Comparison of ENCODE assay signal across 8 cellular contexts in the genomic region with DNA sequence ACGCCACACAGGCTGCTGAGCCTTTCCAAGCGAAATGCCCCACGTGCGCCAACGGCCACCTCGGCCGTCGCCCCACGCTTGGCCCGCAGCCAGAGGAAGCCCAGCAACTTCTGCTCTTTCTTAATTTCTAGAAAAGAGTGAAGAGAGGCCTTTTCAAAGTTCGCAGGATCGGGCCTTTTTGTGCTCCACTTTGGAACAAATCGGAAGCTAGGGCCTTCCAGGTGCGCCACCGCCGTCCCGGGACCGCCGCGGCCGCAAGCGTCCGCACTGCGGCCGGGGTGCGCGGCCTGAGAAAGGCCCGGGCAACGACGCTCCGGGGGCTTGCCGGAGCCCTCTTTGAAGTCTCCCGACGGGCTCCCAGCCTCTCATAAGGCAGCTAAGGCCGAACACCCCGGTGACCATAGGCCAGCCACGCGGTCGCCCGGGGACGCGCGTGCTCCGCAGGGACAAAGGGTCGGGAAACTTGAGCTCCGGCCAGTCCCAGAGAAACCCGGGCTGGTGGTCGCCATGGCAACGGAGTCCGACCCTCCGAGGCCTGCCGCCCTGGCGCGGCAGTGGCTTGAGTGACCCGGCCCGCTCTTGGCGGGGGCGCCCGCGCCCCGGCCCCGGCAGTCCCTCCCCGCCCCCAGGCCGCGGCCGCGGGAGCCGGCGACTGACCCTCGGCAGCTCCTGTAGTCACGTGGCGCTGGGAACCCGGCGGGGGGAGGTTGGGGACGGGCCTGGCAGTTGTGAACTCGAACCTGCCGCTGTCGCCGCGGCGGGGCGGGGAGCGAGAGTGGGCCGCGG. TPM values are rescaled to one million over a fixed set of nuclear protein-coding genes. Genes with fewer than 3 reads are reported as not detected.
DNase-seq lines count a peak whose midpoint lies in the region; ATAC-seq and TF ChIP-seq lines count a peak whose summit lies in the region.

A gene (plus strand): TSS at position 725 of the 786 bp plus-strand sequence. CDS start 890 bp downstream, outside the sequence.

- H3K36me3 ChIP-seq in SJSA1 (peaks cover 44% of the 10 kb centered on the region), neural progenitor cell (no peaks in the 10 kb centered on the region), stomach smooth muscle (ENCODE audit: control insufficient read depth in 2 of 2, insufficient read depth in 2 of 2, low read length in 2 of 2) (peaks cover 3 to 11% of the 10 kb centered on the region in 2 donors)

- TF ChIP-seq CTCF in LNCaP clone FGC (IDR thresholded peaks at IDR 0.05; ENCODE audit: control insufficient read depth, extremely low read depth, insufficient read depth) (no peak), foreskin keratinocyte (conservative IDR thresholded peaks at IDR 0.05) (no peak), neural progenitor cell (IDR thresholded peaks at IDR 0.05) (no peak)

- peaks cover 33% of the 10 kb centered on the region for H3F3A ChIP-seq in neural progenitor cell (ENCODE audit: low read depth)

- H3K27me3 Mint-ChIP-seq in neural progenitor cell (ENCODE audit: insufficient read depth, low read depth): no peaks in the 10 kb centered on the region

- peak within 1 kb of the TSS; percentile 96 for H3K4me2 ChIP-seq in neural progenitor cell

- peak within 1 kb of the TSS; percentile 96 for H3K4me3 Mint-ChIP-seq in neural progenitor cell

- peaks cover 5% of the 10 kb centered on the region for H3K36me3 Mint-ChIP-seq in neural progenitor cell

- peak within 1 kb of the TSS; percentile 72 for H3K9ac ChIP-seq in neural progenitor cell
- H3K9ac ChIP-seq in stomach smooth muscle (ENCODE audit: low read length in 2 of 2): peak within 1 kb of the TSS; percentile 90 to 93

- no peaks in the 10 kb centered on the region for H3K9me3 ChIP-seq in SJSA1 (replicated peaks)
- no peaks in the 10 kb centered on the region for H3K9me3 ChIP-seq in neural progenitor cell (ENCODE audit: low read depth)
- H3K9me3 ChIP-seq in stomach smooth muscle (ENCODE audit: control insufficient read depth in 2 of 2, low read length in 2 of 2): no peaks in the 10 kb centered on the region

- ATAC-seq in GM21825 (IDR thresholded peaks at IDR 0.05; ENCODE audit: unreplicated experiment): peak; percentile 38
- ATAC-seq in foreskin keratinocyte: peak; percentile 25

- H4K20me1 ChIP-seq in neural progenitor cell (ENCODE audit: low read depth): peaks cover 5% of the 10 kb centered on the region

- H3K27ac ChIP-seq in SJSA1 (peak within 1 kb of the TSS; percentile 89), foreskin keratinocyte (peak within 1 kb of the TSS; percentile 5), neural progenitor cell (peak within 1 kb of the TSS; percentile 95), stomach smooth muscle (ENCODE audit: low read length) (peak within 1 kb of the TSS; percentile 82)

- peaks cover 57% of the 10 kb centered on the region for H3K4me1 Mint-ChIP-seq in neural progenitor cell

- no peaks in the 10 kb centered on the region for H3K27me3 ChIP-seq in SJSA1 (replicated peaks)
- peaks cover 2% of the 10 kb centered on the region for H3K27me3 ChIP-seq in foreskin keratinocyte
- no peaks in the 10 kb centered on the region for H3K27me3 ChIP-seq in neural progenitor cell
- no peaks in the 10 kb centered on the region for H3K27me3 ChIP-seq in stomach smooth muscle (ENCODE audit: control insufficient read depth in 1 of 2, insufficient read depth in 2 of 2, low read length in 2 of 2)

- DNase-seq in Daoy (ENCODE audit: low read depth) (peak; percentile 94), LNCaP clone FGC (ENCODE audit: low read depth) (no peak), SJSA1 (ENCODE audit: low read depth in 1 of 2, low spot score in 2 of 2) (peak; percentile 78 to 91), foreskin keratinocyte (no peak), neural progenitor cell (ENCODE audit: low spot score) (peak; percentile 95)
- DNase-seq in activated gamma-delta T cell treated with anti-CD3 and anti-CD28 coated beads, Interleukin-2, amount 50 U/mL, for 16 hours (ENCODE audit: low read depth): peak; percentile 68

- H3K4me3 ChIP-seq in LNCaP clone FGC (ENCODE audit: low read depth, low read length) (peak within 1 kb of the TSS; percentile 80), SJSA1 (peak within 1 kb of the TSS; percentile 93), neural progenitor cell (peak within 1 kb of the TSS; percentile 79), stomach smooth muscle (ENCODE audit: low read length in 2 of 2) (peak within 1 kb of the TSS; percentile 92 to 94)

- H2AFZ ChIP-seq in neural progenitor cell (replicated peaks): peak within 1 kb of the TSS; percentile 82

- H3K79me2 ChIP-seq in neural progenitor cell (ENCODE audit: low read depth): peaks cover 46% of the 10 kb centered on the region

- H3K4me1 ChIP-seq in SJSA1 (replicated peaks): peaks cover 18% of the 10 kb centered on the region
- peaks cover 3% of the 10 kb centered on the region for H3K4me1 ChIP-seq in foreskin keratinocyte
- peaks cover 19% of the 10 kb centered on the region for H3K4me1 ChIP-seq in neural progenitor cell
- H3K4me1 ChIP-seq in stomach smooth muscle (ENCODE audit: control insufficient read depth, insufficient read depth, low read length): peaks cover 19% of the 10 kb centered on the region

- H3K27ac Mint-ChIP-seq in neural progenitor cell: peak within 1 kb of the TSS; percentile 98

- H3K9me3 Mint-ChIP-seq in neural progenitor cell: no peaks in the 10 kb centered on the region

RNA-seq across cellular contexts. Expression of the gene that starts here (rescaled TPM):
- total RNA-seq in Daoy (2014; rRNA removed; shearing (Covaris generic)): 129 and 131 TPM in 2 replicates
- total RNA-seq in SJSA1 (2014; rRNA removed; shearing (Covaris generic)): 55.7 and 62.4 TPM in 2 replicates
- total RNA-seq in foreskin keratinocyte (19.4 and 19.6 TPM in 2 replicates), neural progenitor cell (ENCODE audit: low replicate concordance) (18.0 and 58.9 TPM in 2 replicates)
- 12.8 and 15.9 TPM in 2 replicates for polyA plus RNA-seq in foreskin keratinocyte

Comparison
In these comparisons a context has a peak if more than half of its experiments do, and no peak if none do; other contexts are left out.
1. DNase-seq: peak in Daoy (single experiment), SJSA1 (2 of 2), activated gamma-delta T cell treated with anti-CD3 and anti-CD28 coated beads, Interleukin-2, amount 50 U/mL, for 16 hours (single experiment) and neural progenitor cell (single experiment); none in LNCaP clone FGC (single experiment) and foreskin keratinocyte (0 of 2).
2. H3K27ac ChIP-seq: peak in every context shown above with its lines; median percentile 95 in neural progenitor cell; 89 in SJSA1; 82 in stomach smooth muscle; 5 in foreskin keratinocyte.
3. Peak in every context shown above with its lines, with median percentiles within 50 percentile points of each other: H3K4me3 ChIP-seq.